Comparison of ENCODE assay signal across 17 cellular contexts in genomic region chr2:172063446-172063845, GRCh38. TPM values are rescaled to one million over a fixed set of nuclear protein-coding genes. Genes with fewer than 3 reads are reported as not detected.
DNase-seq lines count a peak whose midpoint lies in the region; ATAC-seq, FAIRE-seq and TF ChIP-seq lines count a peak whose summit lies in the region.
"Had no signal": no experiment of that assay in that cellular context is flagged by ENCODE, and none has a peak within 500 bp of the region (broad histone marks: within the 10 kb centered on the region; RNA-seq: fewer than 3 reads in every experiment).

No MANE protein-coding gene starts in this region.

- POLR2A ChIA-PET in SK-N-SH (lab: Yijun Ruan, JAX): no interaction called here

- WGBS in SK-N-SH (ENCODE audit: low lambda C conversion rate): 97% methylated on average over 9 of the region's 9 CpGs

- no peaks in the 10 kb centered on the region for H3K9me3 ChIP-seq in Loucy (ENCODE audit: insufficient read depth, low read depth, low read length)
- H3K9me3 ChIP-seq in SK-N-SH: no peaks in the 10 kb centered on the region; the same call in 1 of the 2 replicates
- H3K9me3 ChIP-seq: HAP-1 had no signal

- no peak for TF ChIP-seq RAD21 in SK-N-SH (IDR thresholded peaks at IDR 0.05; ENCODE audit: low read length)

- no peak overlapping the region for H3K27ac Mint-ChIP-seq in effector memory CD8-positive, alpha-beta T cell
- H3K27ac Mint-ChIP-seq: CD4-positive, alpha-beta memory T cell had no signal

- no peak overlapping the region for H2AFZ ChIP-seq in Loucy (ENCODE audit: low read length)
- no peak overlapping the region for H2AFZ ChIP-seq in SK-N-SH (ENCODE audit: low read depth)
- H2AFZ ChIP-seq: GM23248 had no signal

- no peaks in the 10 kb centered on the region for H3K9me3 Mint-ChIP-seq in effector memory CD8-positive, alpha-beta T cell
- H3K9me3 Mint-ChIP-seq: CD4-positive, alpha-beta memory T cell had no signal

- ATAC-seq in effector memory CD8-positive, alpha-beta T cell (replicated peaks): no peak

- H3K9ac ChIP-seq in Loucy (ENCODE audit: low read depth, low read length, poor library complexity, severe bottlenecking) (no peak overlapping the region), SK-N-SH (no peak overlapping the region)
- H3K9ac ChIP-seq: GM23248 had no signal

- no peaks in the 10 kb centered on the region for H3K36me3 Mint-ChIP-seq in effector memory CD8-positive, alpha-beta T cell (ENCODE audit: insufficient read depth)

- TF ChIP-seq EP300 in SK-N-SH (IDR thresholded peaks at IDR 0.05; ENCODE audit: borderline replicate concordance in 1 of 2, low read depth in 1 of 2, low read length in 1 of 2): no peak

- no peak for TF ChIP-seq CTCF in Loucy (conservative IDR thresholded peaks at IDR 0.05; ENCODE audit: low read length)
- TF ChIP-seq CTCF in SK-N-SH (IDR thresholded peaks at IDR 0.05): no peak

- CTCF ChIA-PET in SK-N-SH (lab: Yijun Ruan, JAX): interaction anchor here (1.0 kb wide), 1 partner anchor 19 kb away, joined by 3 read pairs; no protein-coding TSS in a partner anchor

- H3K79me2 ChIP-seq in Loucy (ENCODE audit: insufficient read depth, low read length) (no peaks in the 10 kb centered on the region), SK-N-SH (ENCODE audit: insufficient read depth) (no peaks in the 10 kb centered on the region)

- H3K36me3 ChIP-seq in Loucy (ENCODE audit: insufficient read depth, low read length) (no peaks in the 10 kb centered on the region), SK-N-SH (replicated peaks in 1 of 2; ENCODE audit: control insufficient read depth in 1 of 2, insufficient read depth in 2 of 2, low read length in 1 of 2) (peaks cover 0 to 3% of the 10 kb centered on the region in 2 experiments)
- H3K36me3 ChIP-seq: HAP-1 had no signal

- H3K4me1 ChIP-seq in Loucy (ENCODE audit: insufficient read depth, low read length, poor library complexity, severe bottlenecking) (peaks cover 43% of the 10 kb centered on the region), SK-N-SH (ENCODE audit: control insufficient read depth in 1 of 2, insufficient read depth in 2 of 2, low read depth in 1 of 2, low read length in 1 of 2) (no peaks in the 10 kb centered on the region)

- H3K27ac ChIP-seq in SK-N-SH (ENCODE audit: low read depth in 2 of 2, low read length in 1 of 2): no peak overlapping the region
- H3K27ac ChIP-seq: GM23248 had no signal

- DNase-seq in dedifferentiated amniotic fluid mesenchymal stem cell (ENCODE audit: extremely low spot score) (peak; percentile 14), AG08395 (ENCODE audit: low spot score) (no peak), SK-N-SH (no peak)
- no peak for DNase-seq in effector memory CD8-positive, alpha-beta T cell
- DNase-seq: ACHN; AML-193; CD4-positive, alpha-beta memory T cell; DMS153; DMS79; GDM1; GM23248 had no signal

- H3F3A ChIP-seq in Loucy (ENCODE audit: low read depth) (no peaks in the 10 kb centered on the region; the same call in 1 of the 2 replicates), SK-N-SH (replicated peaks; ENCODE audit: insufficient read depth) (no peaks in the 10 kb centered on the region)

- no peaks in the 10 kb centered on the region for H3K4me1 Mint-ChIP-seq in effector memory CD8-positive, alpha-beta T cell (ENCODE audit: low read depth in 2 of 2)
- H3K4me1 Mint-ChIP-seq: CD4-positive, alpha-beta memory T cell had no signal

- H4K20me1 ChIP-seq in Loucy (ENCODE audit: insufficient read depth, low read length, poor library complexity, severe bottlenecking): no peaks in the 10 kb centered on the region
- H4K20me1 ChIP-seq in SK-N-SH (ENCODE audit: insufficient read depth): no peaks in the 10 kb centered on the region

- FAIRE-seq in TTC549 (lab: Jason Lieb, UNC): peak; percentile 97
- FAIRE-seq: GM12892, GM18507 had no signal

- H3K4me2 ChIP-seq in Loucy (ENCODE audit: low read depth, low read length, poor library complexity, severe bottlenecking) (peak overlapping the region; percentile 41), SK-N-SH (no peak overlapping the region)

- H3K4me3 ChIP-seq in Loucy (ENCODE audit: low read length, poor library complexity, severe bottlenecking): no peak overlapping the region
- no peak overlapping the region for H3K4me3 ChIP-seq in SK-N-SH (ENCODE audit: low read depth in 2 of 2, low read length in 1 of 2)
- H3K4me3 ChIP-seq: GM23248, HAP-1 had no signal

- no peak overlapping the region for H3K4me3 Mint-ChIP-seq in effector memory CD8-positive, alpha-beta T cell
- H3K4me3 Mint-ChIP-seq: CD14-positive monocyte; CD4-positive, alpha-beta memory T cell had no signal

- no peaks in the 10 kb centered on the region for H3K9me2 ChIP-seq in Loucy (replicated peaks; ENCODE audit: low read depth, low read length)
- no peaks in the 10 kb centered on the region for H3K9me2 ChIP-seq in SK-N-SH

- H3K27me3 Mint-ChIP-seq in effector memory CD8-positive, alpha-beta T cell: no peaks in the 10 kb centered on the region
- H3K27me3 Mint-ChIP-seq: CD4-positive, alpha-beta memory T cell had no signal

- no peaks in the 10 kb centered on the region for H3K27me3 ChIP-seq in Loucy (ENCODE audit: insufficient read depth, low read length, poor library complexity, severe bottlenecking)
- H3K27me3 ChIP-seq in SK-N-SH (ENCODE audit: insufficient read depth): no peaks in the 10 kb centered on the region

TF ChIP-seq in SK-N-SH, 30 proteins besides CTCF, POLR2A, EP300 and RAD21:
- TF ChIP-seq ELF1 (IDR thresholded peaks at IDR 0.05): no peak
- no peak for TF ChIP-seq GATA2 (CRISPR knock-in tag; IDR thresholded peaks at IDR 0.05)
- no peak for TF ChIP-seq IRF3 (IDR thresholded peaks at IDR 0.05; ENCODE audit: low read depth, low read length)
- TF ChIP-seq JUND (IDR thresholded peaks at IDR 0.05): no peak
- TF ChIP-seq MEF2A (IDR thresholded peaks at IDR 0.05; ENCODE audit: borderline replicate concordance, low read depth): no peak
- no peak for TF ChIP-seq FOXM1 (IDR thresholded peaks at IDR 0.05; ENCODE audit: low read depth)
- TF ChIP-seq USF2 (IDR thresholded peaks at IDR 0.05; ENCODE audit: borderline replicate concordance, low read depth, low read length): no peak
- no peak for TF ChIP-seq EZH2phosphoT487 (IDR thresholded peaks at IDR 0.05; ENCODE audit: borderline replicate concordance, low read depth)
- no peak for TF ChIP-seq SMC3 (IDR thresholded peaks at IDR 0.05; ENCODE audit: low read depth, low read length)
- TF ChIP-seq MAX (IDR thresholded peaks at IDR 0.05; ENCODE audit: low read depth): no peak
- no peak for TF ChIP-seq GABPA (IDR thresholded peaks at IDR 0.05; ENCODE audit: low read depth)
- TF ChIP-seq RFX5 (IDR thresholded peaks at IDR 0.05; ENCODE audit: low read length): no peak
- no peak for TF ChIP-seq REST (IDR thresholded peaks at IDR 0.05; ENCODE audit: low read depth, low read length)

RNA-seq across cellular contexts. Expression of gene DLX1, which starts 21.9 kb away (rescaled TPM):
- 0.07 and 0.13 TPM in 2 replicates for polyA plus RNA-seq in SK-N-SH (2012; rRNA removed)
- polyA plus RNA-seq in SK-N-SH (2012; cell fraction: cytosol; rRNA removed): 0.09 and 0.12 TPM in 2 replicates
- 0.22 and 0.37 TPM in 2 replicates for polyA plus RNA-seq in SK-N-SH (2012; cell fraction: nucleus; rRNA removed)
- polyA plus RNA-seq: CD14-positive monocyte; CD4-positive, alpha-beta memory T cell had no signal

RNA-seq across cellular contexts. Expression of gene DLX2, which starts 39.3 kb away (rescaled TPM):
- 0.02 TPM in 2 replicates for polyA plus RNA-seq in SK-N-SH (2012; rRNA removed)
- polyA plus RNA-seq in SK-N-SH (2012; cell fraction: cytosol; rRNA removed): 0.03 TPM in 2 replicates
- 0.13 and 0.15 TPM in 2 replicates for polyA plus RNA-seq in SK-N-SH (2012; cell fraction: nucleus; rRNA removed)
- polyA plus RNA-seq: CD14-positive monocyte; CD4-positive, alpha-beta memory T cell had no signal
